Comparison of ENCODE assay signal across 1 cellular context in the genomic region with DNA sequence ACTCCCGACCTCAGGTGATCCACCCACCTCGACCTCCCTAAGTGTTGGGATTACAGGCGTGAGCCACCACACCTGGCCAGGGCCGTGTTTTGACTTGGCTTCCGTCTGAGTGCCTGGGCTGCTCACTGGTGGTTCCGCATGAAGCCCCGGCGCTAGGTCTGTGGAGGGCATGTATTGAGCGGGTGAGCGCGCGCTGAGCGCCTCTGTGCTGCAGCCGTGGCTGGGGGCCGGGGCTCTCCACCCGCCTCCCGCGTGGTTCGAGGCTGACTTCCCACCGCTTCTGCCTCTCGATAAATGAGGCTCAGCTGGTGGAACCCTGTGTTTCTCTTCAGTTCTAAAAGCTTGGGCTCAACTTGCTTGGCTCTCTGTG.
A peak's percentile ranks its signal among the peaks of the same experiment; 100 is the strongest.
TF ChIP-seq lines count a peak whose summit lies in the region.

No MANE protein-coding gene starts in this region.

TF ChIP-seq in HepG2, 621 proteins besides CTCF, POLR2A, EP300 and RAD21 (continues in another document):
- TF ChIP-seq HOXD1 (CRISPR knock-in tag; IDR thresholded peaks at IDR 0.05), result no peak
- TF ChIP-seq PRPF4 (IDR thresholded peaks at IDR 0.05; ENCODE audit: low read depth, low read length, poor library complexity, severe bottlenecking), result peak; percentile 84
- TF ChIP-seq MYNN (CRISPR knock-in tag; IDR thresholded peaks at IDR 0.05; ENCODE audit: low read depth), result no peak
- no peak for TF ChIP-seq NONO (IDR thresholded peaks at IDR 0.05)
- TF ChIP-seq NONO (CRISPR knock-in tag; conservative IDR thresholded peaks at IDR 0.05), result no peak
- TF ChIP-seq CC2D1A (CRISPR knock-in tag; IDR thresholded peaks at IDR 0.05), result 0 out of 2 replicates have a peak, but pooled peaks have one; percentile 39
- TF ChIP-seq EEA1 (CRISPR knock-in tag; IDR thresholded peaks at IDR 0.05; ENCODE audit: borderline replicate concordance), result 0 out of 2 replicates have a peak, but pooled peaks have one; percentile 49
- TF ChIP-seq, protein P1, sequence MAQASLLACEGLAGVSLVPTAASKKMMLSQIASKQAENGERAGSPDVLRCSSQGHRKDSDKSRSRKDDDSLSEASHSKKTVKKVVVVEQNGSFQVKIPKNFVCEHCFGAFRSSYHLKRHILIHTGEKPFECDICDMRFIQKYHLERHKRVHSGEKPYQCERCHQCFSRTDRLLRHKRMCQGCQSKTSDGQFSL (CRISPR knock-in tag; IDR thresholded peaks at IDR 0.05), result no peak
- no peak for TF ChIP-seq AGO1 (IDR thresholded peaks at IDR 0.05; ENCODE audit: low read depth, low read length, poor library complexity, severe bottlenecking)
- TF ChIP-seq IRF1 (CRISPR knock-in tag; IDR thresholded peaks at IDR 0.05; ENCODE audit: low read depth), result no peak
- TF ChIP-seq, protein P2, sequence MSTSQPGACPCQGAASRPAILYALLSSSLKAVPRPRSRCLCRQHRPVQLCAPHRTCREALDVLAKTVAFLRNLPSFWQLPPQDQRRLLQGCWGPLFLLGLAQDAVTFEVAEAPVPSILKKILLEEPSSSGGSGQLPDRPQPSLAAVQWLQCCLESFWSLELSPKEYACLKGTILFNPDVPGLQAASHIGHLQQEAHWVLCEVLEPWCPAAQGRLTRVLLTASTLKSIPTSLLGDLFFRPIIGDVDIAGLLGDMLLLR (CRISPR knock-in tag; IDR thresholded peaks at IDR 0.05), result no peak
- TF ChIP-seq ATF4 (CRISPR knock-in tag; IDR thresholded peaks at IDR 0.05), result no peak
- no peak for TF ChIP-seq ZBTB43 (CRISPR knock-in tag; conservative IDR thresholded peaks at IDR 0.05)
- no peak for TF ChIP-seq MTF2 (CRISPR knock-in tag; IDR thresholded peaks at IDR 0.05; ENCODE audit: borderline replicate concordance)
- peak; percentile 7; the same call in 1 of the 2 replicates for TF ChIP-seq ZNF788 (CRISPR knock-in tag; IDR thresholded peaks at IDR 0.05; ENCODE audit: borderline replicate concordance)
- no peak for TF ChIP-seq ZSCAN21 (CRISPR knock-in tag; IDR thresholded peaks at IDR 0.05; ENCODE audit: borderline replicate concordance)
- TF ChIP-seq, protein P3, sequence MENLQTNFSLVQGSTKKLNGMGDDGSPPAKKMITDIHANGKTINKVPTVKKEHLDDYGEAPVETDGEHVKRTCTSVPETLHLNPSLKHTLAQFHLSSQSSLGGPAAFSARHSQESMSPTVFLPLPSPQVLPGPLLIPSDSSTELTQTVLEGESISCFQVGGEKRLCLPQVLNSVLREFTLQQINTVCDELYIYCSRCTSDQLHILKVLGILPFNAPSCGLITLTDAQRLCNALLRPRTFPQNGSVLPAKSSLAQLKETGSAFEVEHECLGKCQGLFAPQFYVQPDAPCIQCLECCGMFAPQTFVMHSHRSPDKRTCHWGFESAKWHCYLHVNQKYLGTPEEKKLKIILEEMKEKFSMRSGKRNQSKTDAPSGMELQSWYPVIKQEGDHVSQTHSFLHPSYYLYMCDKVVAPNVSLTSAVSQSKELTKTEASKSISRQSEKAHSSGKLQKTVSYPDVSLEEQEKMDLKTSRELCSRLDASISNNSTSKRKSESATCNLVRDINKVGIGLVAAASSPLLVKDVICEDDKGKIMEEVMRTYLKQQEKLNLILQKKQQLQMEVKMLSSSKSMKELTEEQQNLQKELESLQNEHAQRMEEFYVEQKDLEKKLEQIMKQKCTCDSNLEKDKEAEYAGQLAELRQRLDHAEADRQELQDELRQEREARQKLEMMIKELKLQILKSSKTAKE (CRISPR knock-in tag; IDR thresholded peaks at IDR 0.05; ENCODE audit: borderline replicate concordance), result no peak
- TF ChIP-seq GPN1 (CRISPR knock-in tag; IDR thresholded peaks at IDR 0.05; ENCODE audit: borderline replicate concordance), result no peak
- no peak for TF ChIP-seq ZSCAN20 (CRISPR knock-in tag; IDR thresholded peaks at IDR 0.05; ENCODE audit: borderline replicate concordance)
- TF ChIP-seq ZNF232 (CRISPR knock-in tag; IDR thresholded peaks at IDR 0.05; ENCODE audit: borderline replicate concordance), result no peak
- no peak for TF ChIP-seq SMC3 (IDR thresholded peaks at IDR 0.05; ENCODE audit: low read length)
- TF ChIP-seq ZNF367 (CRISPR knock-in tag; IDR thresholded peaks at IDR 0.05; ENCODE audit: borderline replicate concordance), result no peak
- TF ChIP-seq ZNF296 (CRISPR knock-in tag; conservative IDR thresholded peaks at IDR 0.05), result no peak
- TF ChIP-seq ZFP36L1 (CRISPR knock-in tag; IDR thresholded peaks at IDR 0.05), result no peak
- TF ChIP-seq ZNF30 (CRISPR knock-in tag; IDR thresholded peaks at IDR 0.05), result no peak
- TF ChIP-seq FOXO4 (CRISPR knock-in tag; conservative IDR thresholded peaks at IDR 0.05), result no peak
- no peak for TF ChIP-seq RNF2 (conservative IDR thresholded peaks at IDR 0.05; ENCODE audit: low read depth)
- no peak for TF ChIP-seq POGK (CRISPR knock-in tag; conservative IDR thresholded peaks at IDR 0.05)
- no peak for TF ChIP-seq SRY (CRISPR knock-in tag; IDR thresholded peaks at IDR 0.05)
- no peak for TF ChIP-seq ZBED4 (CRISPR knock-in tag; IDR thresholded peaks at IDR 0.05; ENCODE audit: borderline replicate concordance)
- no peak for TF ChIP-seq MXD3 (CRISPR knock-in tag; IDR thresholded peaks at IDR 0.05)
- TF ChIP-seq REXO4 (CRISPR knock-in tag; IDR thresholded peaks at IDR 0.05; ENCODE audit: borderline replicate concordance), result no peak
- no peak for TF ChIP-seq SIX4 (CRISPR knock-in tag; IDR thresholded peaks at IDR 0.05)
- no peak for TF ChIP-seq CHCHD3 (CRISPR knock-in tag; IDR thresholded peaks at IDR 0.05)
- TF ChIP-seq ZNF564 (CRISPR knock-in tag; IDR thresholded peaks at IDR 0.05), result no peak
- 0 out of 2 replicates have a peak, but pooled peaks have one; percentile 4 for TF ChIP-seq TBX2 (CRISPR knock-in tag; IDR thresholded peaks at IDR 0.05; ENCODE audit: borderline replicate concordance)
- no peak for TF ChIP-seq ZNF432 (CRISPR knock-in tag; IDR thresholded peaks at IDR 0.05; ENCODE audit: borderline replicate concordance)
- TF ChIP-seq KDM2A (CRISPR knock-in tag; IDR thresholded peaks at IDR 0.05; ENCODE audit: borderline replicate concordance, low read depth), result no peak
- TF ChIP-seq RXRB (CRISPR knock-in tag; IDR thresholded peaks at IDR 0.05; ENCODE audit: borderline replicate concordance), result no peak
- TF ChIP-seq KDM1A (CRISPR knock-in tag; IDR thresholded peaks at IDR 0.05), result no peak
- TF ChIP-seq ATM (IDR thresholded peaks at IDR 0.05; ENCODE audit: borderline replicate concordance), result no peak
